1 cellular context compared by ENCODE assay signal in genomic region chr20:57264908-57265648, GRCh38.
A peak's percentile ranks its signal among the peaks of the same experiment; 100 is the strongest.
TF ChIP-seq lines count a peak whose summit lies in the region.

No MANE protein-coding gene starts in this region.

TF ChIP-seq in HEK293, 187 proteins besides CTCF, POLR2A, EP300 and RAD21 (continued from another document):
- no peak for TF ChIP-seq TSHZ1 (tag by site-specific recombination; IDR thresholded peaks at IDR 0.05; ENCODE audit: borderline replicate concordance)
- no peak for TF ChIP-seq ZFP3 (tag by site-specific recombination; IDR thresholded peaks at IDR 0.05; ENCODE audit: low read depth)
- 0 out of 2 replicates have a peak, but pooled peaks have one; percentile 16 for TF ChIP-seq INSM2 (tag by site-specific recombination; IDR thresholded peaks at IDR 0.05)
- no peak for TF ChIP-seq ZNF580 (tag by site-specific recombination; IDR thresholded peaks at IDR 0.05)
- no peak for TF ChIP-seq TRIM28 (IDR thresholded peaks at IDR 0.05; ENCODE audit: borderline replicate concordance, low read length)
- peak; percentile 67 for TF ChIP-seq ZBTB26 (tag by site-specific recombination; optimal IDR thresholded peaks at IDR 0.05)
- TF ChIP-seq ZNF501 (tag by site-specific recombination; IDR thresholded peaks at IDR 0.05) = no peak
- TF ChIP-seq ZNF335 (tag by site-specific recombination; conservative IDR thresholded peaks at IDR 0.05) = peak; percentile 85
- no peak for TF ChIP-seq YY1 (tag by site-specific recombination; IDR thresholded peaks at IDR 0.05)
- 0 out of 2 replicates have a peak, but pooled peaks have one; percentile 14 for TF ChIP-seq KLF8 (tag by site-specific recombination; IDR thresholded peaks at IDR 0.05)
- TF ChIP-seq ZNF341 (tag by site-specific recombination; IDR thresholded peaks at IDR 0.05; ENCODE audit: low read depth) = no peak
- TF ChIP-seq ZNF324 (tag by site-specific recombination; IDR thresholded peaks at IDR 0.05) = no peak
- TF ChIP-seq ZNF639 (tag by site-specific recombination; IDR thresholded peaks at IDR 0.05) = peak; percentile 57
- TF ChIP-seq ZNF366 (tag by site-specific recombination; conservative IDR thresholded peaks at IDR 0.05) = peak; percentile 53
- TF ChIP-seq ZSCAN18 (tag by site-specific recombination; IDR thresholded peaks at IDR 0.05) = no peak
- TF ChIP-seq ZBTB11 (tag by site-specific recombination; conservative IDR thresholded peaks at IDR 0.05; ENCODE audit: low read depth) = peak; percentile 67
- TF ChIP-seq ZXDB (tag by site-specific recombination; IDR thresholded peaks at IDR 0.05) = 0 out of 2 replicates have a peak, but pooled peaks have one; percentile 17
- TF ChIP-seq PRDM4 (tag by site-specific recombination; IDR thresholded peaks at IDR 0.05) = no peak
- TF ChIP-seq ZBTB1 (tag by site-specific recombination; IDR thresholded peaks at IDR 0.05) = no peak
- no peak for TF ChIP-seq ZNF521 (tag by site-specific recombination; IDR thresholded peaks at IDR 0.05)
- TF ChIP-seq ZNF600 (tag by site-specific recombination; IDR thresholded peaks at IDR 0.05) = peak; percentile 65
- TF ChIP-seq ZNF121 (tag by site-specific recombination; IDR thresholded peaks at IDR 0.05) = no peak
- no peak for TF ChIP-seq ZNF157 (tag by site-specific recombination; IDR thresholded peaks at IDR 0.05)
- TF ChIP-seq ZNF610 (tag by site-specific recombination; IDR thresholded peaks at IDR 0.05; ENCODE audit: borderline replicate concordance) = no peak
- no peak for TF ChIP-seq KLF9 (tag by site-specific recombination; IDR thresholded peaks at IDR 0.05; ENCODE audit: low read depth)
- no peak for TF ChIP-seq ZNF777 (tag by site-specific recombination; IDR thresholded peaks at IDR 0.05; ENCODE audit: borderline replicate concordance)
- no peak for TF ChIP-seq ZNF629 (tag by site-specific recombination; IDR thresholded peaks at IDR 0.05)
- no peak for TF ChIP-seq ZNF354C (tag by site-specific recombination; IDR thresholded peaks at IDR 0.05; ENCODE audit: borderline replicate concordance, low read depth)
- TF ChIP-seq ZIC2 (tag by site-specific recombination; IDR thresholded peaks at IDR 0.05) = no peak
- 0 out of 2 replicates have a peak, but pooled peaks have one; percentile 12 for TF ChIP-seq REPIN1 (tag by site-specific recombination; IDR thresholded peaks at IDR 0.05; ENCODE audit: low read depth)
- no peak for TF ChIP-seq ZNF654 (tag by site-specific recombination; IDR thresholded peaks at IDR 0.05; ENCODE audit: low read depth)
- TF ChIP-seq ZBTB8A (tag by site-specific recombination; IDR thresholded peaks at IDR 0.05) = peak; percentile 87
- no peak for TF ChIP-seq ZNF248 (tag by site-specific recombination; IDR thresholded peaks at IDR 0.05)
- no peak for TF ChIP-seq ZNF175 (tag by site-specific recombination; IDR thresholded peaks at IDR 0.05)
- peak; percentile 97 for TF ChIP-seq ZBTB20 (tag by site-specific recombination; IDR thresholded peaks at IDR 0.05)
